In genomic region chr2:50596521-50596920, GRCh38 we compare ENCODE assay signal across 17 cellular contexts.
"Had no signal": no experiment of that assay in that cellular context is flagged by ENCODE, and none has a peak within 500 bp of the region (broad histone marks: within the 10 kb centered on the region; RNA-seq: fewer than 3 reads in every experiment).

No MANE protein-coding gene starts in this region.

- DNase-seq: activated CD4-positive, alpha-beta T cell treated with anti-CD3 and anti-CD28 coated beads for 48 hours; activated CD4-positive, alpha-beta T cell treated with anti-CD3 and anti-CD28 coated beads, Interleukin-2, amount 50 U/mL, for 48 hours; activated CD8-positive, alpha-beta memory T cell treated with anti-CD3 and anti-CD28 coated beads for 24 hours; activated gamma-delta T cell; activated naive CD4-positive, alpha-beta T cell treated with anti-CD3 and anti-CD28 coated beads, Interleukin-2, amount 10 ng/mL, durations not matched to agents 7 days and 5 days; activated naive CD8-positive, alpha-beta T cell treated with anti-CD3 and anti-CD28 coated beads, Interleukin-2, amount 10 ng/mL, durations not matched to agents 7 days and 5 days; brain microvascular endothelial cell; dermis blood vessel endothelial cell; effector CD4-positive, alpha-beta T cell; esophagus squamous epithelium; foreskin melanocyte; left cardiac atrium; left ventricle myocardium superior; mucosa of descending colon; stimulated activated CD4-positive, alpha-beta T cell treated with anti-CD3 and anti-CD28 coated beads, Interleukin-15, amount 100 ng/mL, for 24 hours; stimulated activated CD4-positive, alpha-beta T cell treated with anti-CD3 and anti-CD28 coated beads, Interleukin-2, amount 100 ng/mL, for 24 hours; stimulated activated naive CD4-positive, alpha-beta T cell had no signal
